1 cellular context compared by ENCODE assay signal in genomic region chr12:11963841-11964471, GRCh38.
TF ChIP-seq lines count a peak whose summit lies in the region.

No MANE protein-coding gene starts in this region.

TF ChIP-seq in IMR-90, 13 proteins besides CTCF, POLR2A, EP300 and RAD21:
- TF ChIP-seq FOS (IDR thresholded peaks at IDR 0.05; ENCODE audit: low read depth, low read length) (no peak), RFX5 (IDR thresholded peaks at IDR 0.05; ENCODE audit: low read depth, low read length) (no peak), BHLHE40 (IDR thresholded peaks at IDR 0.05; ENCODE audit: low read depth, low read length) (no peak), MAFK (IDR thresholded peaks at IDR 0.05; ENCODE audit: low read depth, low read length) (no peak), MAZ (IDR thresholded peaks at IDR 0.05; ENCODE audit: borderline replicate concordance, low read depth, low read length) (no peak), CHD1 (IDR thresholded peaks at IDR 0.05; ENCODE audit: low read depth, low read length) (no peak), RCOR1 (IDR thresholded peaks at IDR 0.05; ENCODE audit: insufficient replicate concordance, low read length) (no peak), ELK1 (IDR thresholded peaks at IDR 0.05; ENCODE audit: borderline replicate concordance, low read depth, low read length) (no peak), CEBPB (IDR thresholded peaks at IDR 0.05; ENCODE audit: low read depth, low read length) (no peak), MXI1 (IDR thresholded peaks at IDR 0.05; ENCODE audit: borderline replicate concordance, low read depth, low read length) (no peak), NFE2L2 (IDR thresholded peaks at IDR 0.05; ENCODE audit: low read depth, low read length) (no peak)
